Comparison of ENCODE assay signal across 9 cellular contexts in genomic region chr10:14601872-14602725, GRCh38.
A peak's percentile ranks its signal among the peaks of the same experiment; 100 is the strongest.
DNase-seq lines count a peak whose midpoint lies in the region; ATAC-seq and TF ChIP-seq lines count a peak whose summit lies in the region.
"Had no signal": no experiment of that assay in that cellular context is flagged by ENCODE, and none has a peak within 500 bp of the region (broad histone marks: within the 10 kb centered on the region; RNA-seq: fewer than 3 reads in every experiment).

No MANE protein-coding gene starts in this region.

- H3K4me3 Mint-ChIP-seq in activated CD8-positive, alpha-beta T cell treated with anti-CD3 and anti-CD28 coated beads for 36 hours, result peak overlapping the region; percentile 100

- intact Hi-C loops in activated CD8-positive, alpha-beta T cell treated with anti-CD3 and anti-CD28 coated beads for 36 hours (cut with micrococcal nuclease), result loop anchor here (2.0 to 5.0 kb wide), 2 partner anchors 15 to 40 kb away; no protein-coding TSS in a partner anchor

- peaks cover 73% of the 10 kb centered on the region for H3K4me1 Mint-ChIP-seq in activated CD8-positive, alpha-beta T cell treated with anti-CD3 and anti-CD28 coated beads for 36 hours (ENCODE audit: low read depth)

- no peaks in the 10 kb centered on the region for H3K27me3 ChIP-seq in Loucy (ENCODE audit: insufficient read depth, low read length, poor library complexity, severe bottlenecking)
- no peaks in the 10 kb centered on the region for H3K27me3 ChIP-seq in esophagus (ENCODE audit: control insufficient read depth in 1 of 2, insufficient read depth in 2 of 2, low read length in 2 of 2)

- in situ Hi-C loops in Caki2 (cut with HindIII; ENCODE audit: low pct_unique_long_range_greater_than_20kb, low sequenced_read_pairs), result no loop called here

- H2AFZ ChIP-seq in Loucy (ENCODE audit: low read length), result no peak overlapping the region

- peak overlapping the region; percentile 73 for H3K4me2 ChIP-seq in Loucy (ENCODE audit: low read depth, low read length, poor library complexity, severe bottlenecking)
- H3K4me2 ChIP-seq: KMS-11 had no signal

- no peaks in the 10 kb centered on the region for H3K36me3 ChIP-seq in Loucy (ENCODE audit: insufficient read depth, low read length)
- peaks cover 0 to 3% of the 10 kb centered on the region in 2 donors for H3K36me3 ChIP-seq in esophagus (ENCODE audit: control insufficient read depth in 2 of 2, insufficient read depth in 2 of 2, low read length in 1 of 2)

- 25 to 31% methylated on average over 16 of the region's 16 CpGs for WGBS in esophagus, 2 donors

- H3K9me2 ChIP-seq in Loucy (replicated peaks; ENCODE audit: low read depth, low read length), result no peaks in the 10 kb centered on the region

- peak; percentile 49 for ATAC-seq in GM21515 (IDR thresholded peaks at IDR 0.05; ENCODE audit: unreplicated experiment)
- peak; percentile 32 for ATAC-seq in activated CD8-positive, alpha-beta T cell treated with anti-CD3 and anti-CD28 coated beads for 36 hours

- POLR2A ChIA-PET in activated CD8-positive, alpha-beta T cell treated with anti-CD3 and anti-CD28 coated beads for 36 hours (lab: Charles Lee), result interaction anchor here (0.7 to 3.7 kb wide), 4 partner anchors 9 to 153 kb away, joined by 3 to 19 read pairs (median 11); no protein-coding TSS in a partner anchor

- no peak for TF ChIP-seq CTCF in Loucy (conservative IDR thresholded peaks at IDR 0.05; ENCODE audit: low read length)
- TF ChIP-seq CTCF in activated CD8-positive, alpha-beta T cell treated with anti-CD3 and anti-CD28 coated beads for 36 hours (IDR thresholded peaks at IDR 0.05), result no peak

- peaks cover 1% of the 10 kb centered on the region for H3K9me3 Mint-ChIP-seq in activated CD8-positive, alpha-beta T cell treated with anti-CD3 and anti-CD28 coated beads for 36 hours

- peak overlapping the region; percentile 82 for H3K4me3 ChIP-seq in Loucy (ENCODE audit: low read length, poor library complexity, severe bottlenecking)
- peak overlapping the region; percentile 18 to 63 for H3K4me3 ChIP-seq in esophagus (ENCODE audit: low read depth in 1 of 2, low read length in 2 of 2)

- peak; percentile 79 for DNase-seq in Caki2 (ENCODE audit: low read depth)
- DNase-seq in activated CD8-positive, alpha-beta T cell treated with anti-CD3 and anti-CD28 coated beads for 36 hours, result peak; percentile 79
- DNase-seq in retina, result peak; percentile 7
- no peak for DNase-seq in NCI-H2196 (lab: John Stamatoyannopoulos, UW; ENCODE audit: unreplicated experiment)
- no peak for DNase-seq in NCI-H2107 (lab: John Stamatoyannopoulos, UW)

- H3K4me1 ChIP-seq in Loucy (ENCODE audit: insufficient read depth, low read length, poor library complexity, severe bottlenecking), result peaks cover 38% of the 10 kb centered on the region
- peaks cover 0 to 3% of the 10 kb centered on the region in 2 donors for H3K4me1 ChIP-seq in esophagus (ENCODE audit: control insufficient read depth in 2 of 2, insufficient read depth in 2 of 2, low read length in 1 of 2)

- H3F3A ChIP-seq in Loucy (ENCODE audit: low read depth), result no peaks in the 10 kb centered on the region

- H4K20me1 ChIP-seq in Loucy (ENCODE audit: insufficient read depth, low read length, poor library complexity, severe bottlenecking), result peaks cover 12% of the 10 kb centered on the region

- peaks cover 35% of the 10 kb centered on the region for H3K79me2 ChIP-seq in Loucy (ENCODE audit: insufficient read depth, low read length)

- peaks cover 54% of the 10 kb centered on the region for H3K36me3 Mint-ChIP-seq in activated CD8-positive, alpha-beta T cell treated with anti-CD3 and anti-CD28 coated beads for 36 hours (ENCODE audit: low read depth)

- no peak overlapping the region for H3K27ac ChIP-seq in esophagus (ENCODE audit: low read depth in 2 of 2, low read length in 1 of 2)
- H3K27ac ChIP-seq: KMS-11 had no signal

- H3K27me3 Mint-ChIP-seq in activated CD8-positive, alpha-beta T cell treated with anti-CD3 and anti-CD28 coated beads for 36 hours, result no peaks in the 10 kb centered on the region

- H3K9me3 ChIP-seq in Loucy (ENCODE audit: insufficient read depth, low read depth, low read length) (no peaks in the 10 kb centered on the region), esophagus (ENCODE audit: control insufficient read depth in 2 of 2, insufficient read depth in 1 of 2, low read depth in 1 of 2, low read length in 1 of 2) (no peaks in the 10 kb centered on the region)

- CTCF ChIA-PET in activated CD8-positive, alpha-beta T cell treated with anti-CD3 and anti-CD28 coated beads for 36 hours (lab: Charles Lee), result no interaction called here

- H3K9ac ChIP-seq in Loucy (ENCODE audit: low read depth, low read length, poor library complexity, severe bottlenecking), result peak overlapping the region; percentile 59
- H3K9ac ChIP-seq: KMS-11 had no signal

- peak overlapping the region; percentile 86 for H3K27ac Mint-ChIP-seq in activated CD8-positive, alpha-beta T cell treated with anti-CD3 and anti-CD28 coated beads for 36 hours

Comparison
In these comparisons a context has a peak if more than half of its experiments do, and no peak if none do; other contexts are left out.
1. DNase-seq: peak in Caki2 (single experiment), activated CD8-positive, alpha-beta T cell treated with anti-CD3 and anti-CD28 coated beads for 36 hours (single experiment) and retina (single experiment); none in NCI-H2196 (single experiment) and NCI-H2107 (single experiment).